1 cellular context compared by ENCODE assay signal in the genomic region with DNA sequence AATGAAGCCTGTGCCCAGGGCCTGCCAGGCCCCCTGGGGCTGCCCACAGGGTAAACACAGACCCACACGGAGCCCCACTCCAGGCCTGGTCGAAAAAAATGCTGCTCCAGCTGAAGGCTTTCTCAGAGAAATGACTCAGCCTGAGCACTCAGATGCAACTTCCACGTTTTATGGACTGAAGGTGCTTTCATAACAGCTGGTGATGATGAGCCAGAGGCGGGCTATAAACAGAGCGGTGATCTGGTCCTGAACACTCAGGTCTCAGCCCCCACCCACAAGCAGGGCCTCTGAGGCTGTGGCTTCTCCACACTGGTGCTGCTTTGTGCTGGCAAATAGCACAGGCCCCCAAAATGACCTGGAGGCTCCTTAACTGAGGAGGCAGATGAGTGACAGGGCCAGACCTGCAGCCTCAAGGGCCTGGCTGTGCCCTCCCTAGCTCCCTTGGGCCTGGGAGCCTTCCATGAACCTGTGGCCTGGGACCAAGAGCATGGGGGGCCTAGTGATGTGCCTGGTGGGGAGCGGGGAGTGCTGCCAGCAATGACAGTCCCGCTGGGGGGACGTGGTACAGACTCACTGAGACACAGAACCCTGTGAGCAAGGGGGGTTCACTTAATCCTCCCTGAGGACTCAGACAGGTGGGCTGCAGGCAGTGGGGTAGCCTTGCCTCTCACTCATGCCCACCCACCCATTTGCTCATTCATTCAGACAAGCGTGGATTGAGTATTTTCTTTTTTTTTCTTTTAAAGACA.
TF ChIP-seq lines count a peak whose summit lies in the region.

No MANE protein-coding gene starts in this region.

TF ChIP-seq in K562, 482 proteins besides CTCF, POLR2A, EP300 and RAD21 (continued from another document and continues in another):
- TF ChIP-seq SMARCE1 (IDR thresholded peaks at IDR 0.05) (0 out of 2 replicates have a peak, but pooled peaks have one; percentile 45), ATF7 (IDR thresholded peaks at IDR 0.05) (peak; percentile 20; the same call in 1 of the 2 replicates), HNRNPK (IDR thresholded peaks at IDR 0.05; ENCODE audit: low read depth, low read length, poor library complexity, severe bottlenecking) (no peak), U2AF1 (optimal IDR thresholded peaks at IDR 0.05; ENCODE audit: low read depth, low read length) (no peak), TCFL5 (CRISPR knock-in tag; conservative IDR thresholded peaks at IDR 0.05) (no peak), PRPF4 (IDR thresholded peaks at IDR 0.05; ENCODE audit: insufficient read depth, low read depth, low read length, poor library complexity, severe bottlenecking) (no peak), ZC3H11A (IDR thresholded peaks at IDR 0.05; ENCODE audit: low read depth, low read length) (no peak), TEAD4 (IDR thresholded peaks at IDR 0.05; ENCODE audit: low read length) (0 out of 2 replicates have a peak, but pooled peaks have one; percentile 13), TEAD4 (CRISPR knock-in tag; IDR thresholded peaks at IDR 0.05; ENCODE audit: borderline replicate concordance) (no peak), FOXP1 (CRISPR knock-in tag; IDR thresholded peaks at IDR 0.05) (no peak), ATF1 (CRISPR knock-in tag; IDR thresholded peaks at IDR 0.05) (no peak), ATF1 (tag; IDR thresholded peaks at IDR 0.05) (peak; percentile 23; the same call in 1 of the 2 replicates), SMARCB1 (IDR thresholded peaks at IDR 0.05; ENCODE audit: insufficient read length, low read depth) (no peak), GATA2 (CRISPR knock-in tag; IDR thresholded peaks at IDR 0.05) (no peak), XRCC3 (IDR thresholded peaks at IDR 0.05) (no peak), ZNF140 (CRISPR knock-in tag; IDR thresholded peaks at IDR 0.05) (no peak), ZKSCAN8 (CRISPR knock-in tag; IDR thresholded peaks at IDR 0.05) (no peak), ZNF197 (CRISPR knock-in tag; IDR thresholded peaks at IDR 0.05; ENCODE audit: low read depth) (no peak), SREBF1 (IDR thresholded peaks at IDR 0.05; ENCODE audit: borderline replicate concordance, low read depth, low read length) (no peak), CBFB (CRISPR knock-in tag; IDR thresholded peaks at IDR 0.05) (no peak), CSDE1 (IDR thresholded peaks at IDR 0.05) (no peak), CBX3 (IDR thresholded peaks at IDR 0.05; ENCODE audit: borderline replicate concordance in 1 of 2, low read length in 2 of 2) (0 out of 3 replicates have a peak, but pooled peaks of 1 of the 2 experiments have one; percentile 15), DACH1 (IDR thresholded peaks at IDR 0.05; ENCODE audit: partially characterized antibody) (peak; percentile 71), SRF (CRISPR knock-in tag; IDR thresholded peaks at IDR 0.05) (no peak), PHF20 (IDR thresholded peaks at IDR 0.05; ENCODE audit: partially characterized antibody) (no peak), MAFG (tag; conservative IDR thresholded peaks at IDR 0.05) (0 out of 2 replicates have a peak, but pooled peaks have one; percentile 25), NFE2 (IDR thresholded peaks at IDR 0.05; ENCODE audit: low read depth) (peak; percentile 56), ZNF644 (tag; IDR thresholded peaks at IDR 0.05; ENCODE audit: low read depth) (no peak), ESRRA (IDR thresholded peaks at IDR 0.05; ENCODE audit: borderline replicate concordance, low read depth) (no peak), MAZ (CRISPR knock-in tag; conservative IDR thresholded peaks at IDR 0.05 in 1 of 2, IDR thresholded peaks at IDR 0.05 in 1 of 2) (no peak), PML (IDR thresholded peaks at IDR 0.05; ENCODE audit: low read length) (no peak), DPF2 (IDR thresholded peaks at IDR 0.05) (peak; percentile 40; the same call in 1 of the 2 replicates), JUND (IDR thresholded peaks at IDR 0.05; ENCODE audit: borderline replicate concordance, low read depth, low read length) (peak; percentile 79), JUND (tag; IDR thresholded peaks at IDR 0.05; ENCODE audit: borderline replicate concordance, low read depth, low read length) (peak; percentile 72; the same call in 1 of the 3 replicates), GABPB2 (CRISPR knock-in tag; conservative IDR thresholded peaks at IDR 0.05) (no peak), ZNF184 (CRISPR knock-in tag; IDR thresholded peaks at IDR 0.05) (no peak), MXI1 (IDR thresholded peaks at IDR 0.05; ENCODE audit: low read depth, low read length) (no peak), ZNF589 (CRISPR knock-in tag; IDR thresholded peaks at IDR 0.05; ENCODE audit: low read depth) (no peak), MYC (IDR thresholded peaks at IDR 0.05; ENCODE audit: low read depth, low read length) (0 out of 2 replicates have a peak, but pooled peaks have one; percentile 23), MYC (CRISPR knock-in tag; IDR thresholded peaks at IDR 0.05; ENCODE audit: borderline replicate concordance, low read depth) (no peak)
- TF ChIP-seq, protein P1, sequence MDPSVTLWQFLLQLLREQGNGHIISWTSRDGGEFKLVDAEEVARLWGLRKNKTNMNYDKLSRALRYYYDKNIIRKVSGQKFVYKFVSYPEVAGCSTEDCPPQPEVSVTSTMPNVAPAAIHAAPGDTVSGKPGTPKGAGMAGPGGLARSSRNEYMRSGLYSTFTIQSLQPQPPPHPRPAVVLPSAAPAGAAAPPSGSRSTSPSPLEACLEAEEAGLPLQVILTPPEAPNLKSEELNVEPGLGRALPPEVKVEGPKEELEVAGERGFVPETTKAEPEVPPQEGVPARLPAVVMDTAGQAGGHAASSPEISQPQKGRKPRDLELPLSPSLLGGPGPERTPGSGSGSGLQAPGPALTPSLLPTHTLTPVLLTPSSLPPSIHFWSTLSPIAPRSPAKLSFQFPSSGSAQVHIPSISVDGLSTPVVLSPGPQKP (CRISPR knock-in tag; IDR thresholded peaks at IDR 0.05) = no peak
- TF ChIP-seq, protein P2, sequence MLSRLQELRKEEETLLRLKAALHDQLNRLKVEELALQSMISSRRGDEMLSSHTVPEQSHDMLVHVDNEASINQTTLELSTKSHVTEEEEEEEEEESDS (CRISPR knock-in tag; IDR thresholded peaks at IDR 0.05) = no peak
- TF ChIP-seq, protein P3, sequence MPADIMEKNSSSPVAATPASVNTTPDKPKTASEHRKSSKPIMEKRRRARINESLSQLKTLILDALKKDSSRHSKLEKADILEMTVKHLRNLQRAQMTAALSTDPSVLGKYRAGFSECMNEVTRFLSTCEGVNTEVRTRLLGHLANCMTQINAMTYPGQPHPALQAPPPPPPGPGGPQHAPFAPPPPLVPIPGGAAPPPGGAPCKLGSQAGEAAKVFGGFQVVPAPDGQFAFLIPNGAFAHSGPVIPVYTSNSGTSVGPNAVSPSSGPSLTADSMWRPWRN (IDR thresholded peaks at IDR 0.05; ENCODE audit: low read depth) = no peak
- TF ChIP-seq, protein P4, sequence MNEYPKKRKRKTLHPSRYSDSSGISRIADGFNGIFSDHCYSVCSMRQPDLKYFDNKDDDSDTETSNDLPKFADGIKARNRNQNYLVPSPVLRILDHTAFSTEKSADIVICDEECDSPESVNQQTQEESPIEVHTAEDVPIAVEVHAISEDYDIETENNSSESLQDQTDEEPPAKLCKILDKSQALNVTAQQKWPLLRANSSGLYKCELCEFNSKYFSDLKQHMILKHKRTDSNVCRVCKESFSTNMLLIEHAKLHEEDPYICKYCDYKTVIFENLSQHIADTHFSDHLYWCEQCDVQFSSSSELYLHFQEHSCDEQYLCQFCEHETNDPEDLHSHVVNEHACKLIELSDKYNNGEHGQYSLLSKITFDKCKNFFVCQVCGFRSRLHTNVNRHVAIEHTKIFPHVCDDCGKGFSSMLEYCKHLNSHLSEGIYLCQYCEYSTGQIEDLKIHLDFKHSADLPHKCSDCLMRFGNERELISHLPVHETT (CRISPR knock-in tag; conservative IDR thresholded peaks at IDR 0.05 in 1 of 2, IDR thresholded peaks at IDR 0.05 in 1 of 2) = no peak
- TF ChIP-seq, protein P5, sequence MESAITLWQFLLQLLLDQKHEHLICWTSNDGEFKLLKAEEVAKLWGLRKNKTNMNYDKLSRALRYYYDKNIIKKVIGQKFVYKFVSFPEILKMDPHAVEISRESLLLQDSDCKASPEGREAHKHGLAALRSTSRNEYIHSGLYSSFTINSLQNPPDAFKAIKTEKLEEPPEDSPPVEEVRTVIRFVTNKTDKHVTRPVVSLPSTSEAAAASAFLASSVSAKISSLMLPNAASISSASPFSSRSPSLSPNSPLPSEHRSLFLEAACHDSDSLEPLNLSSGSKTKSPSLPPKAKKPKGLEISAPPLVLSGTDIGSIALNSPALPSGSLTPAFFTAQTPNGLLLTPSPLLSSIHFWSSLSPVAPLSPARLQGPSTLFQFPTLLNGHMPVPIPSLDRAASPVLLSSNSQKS (CRISPR knock-in tag; IDR thresholded peaks at IDR 0.05) = no peak
- TF ChIP-seq, protein P6, sequence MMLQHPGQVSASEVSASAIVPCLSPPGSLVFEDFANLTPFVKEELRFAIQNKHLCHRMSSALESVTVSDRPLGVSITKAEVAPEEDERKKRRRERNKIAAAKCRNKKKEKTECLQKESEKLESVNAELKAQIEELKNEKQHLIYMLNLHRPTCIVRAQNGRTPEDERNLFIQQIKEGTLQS (IDR thresholded peaks at IDR 0.05) = peak; percentile 88
- TF ChIP-seq, protein P6 (CRISPR knock-in tag; conservative IDR thresholded peaks at IDR 0.05) = no peak
- TF ChIP-seq, protein P7, sequence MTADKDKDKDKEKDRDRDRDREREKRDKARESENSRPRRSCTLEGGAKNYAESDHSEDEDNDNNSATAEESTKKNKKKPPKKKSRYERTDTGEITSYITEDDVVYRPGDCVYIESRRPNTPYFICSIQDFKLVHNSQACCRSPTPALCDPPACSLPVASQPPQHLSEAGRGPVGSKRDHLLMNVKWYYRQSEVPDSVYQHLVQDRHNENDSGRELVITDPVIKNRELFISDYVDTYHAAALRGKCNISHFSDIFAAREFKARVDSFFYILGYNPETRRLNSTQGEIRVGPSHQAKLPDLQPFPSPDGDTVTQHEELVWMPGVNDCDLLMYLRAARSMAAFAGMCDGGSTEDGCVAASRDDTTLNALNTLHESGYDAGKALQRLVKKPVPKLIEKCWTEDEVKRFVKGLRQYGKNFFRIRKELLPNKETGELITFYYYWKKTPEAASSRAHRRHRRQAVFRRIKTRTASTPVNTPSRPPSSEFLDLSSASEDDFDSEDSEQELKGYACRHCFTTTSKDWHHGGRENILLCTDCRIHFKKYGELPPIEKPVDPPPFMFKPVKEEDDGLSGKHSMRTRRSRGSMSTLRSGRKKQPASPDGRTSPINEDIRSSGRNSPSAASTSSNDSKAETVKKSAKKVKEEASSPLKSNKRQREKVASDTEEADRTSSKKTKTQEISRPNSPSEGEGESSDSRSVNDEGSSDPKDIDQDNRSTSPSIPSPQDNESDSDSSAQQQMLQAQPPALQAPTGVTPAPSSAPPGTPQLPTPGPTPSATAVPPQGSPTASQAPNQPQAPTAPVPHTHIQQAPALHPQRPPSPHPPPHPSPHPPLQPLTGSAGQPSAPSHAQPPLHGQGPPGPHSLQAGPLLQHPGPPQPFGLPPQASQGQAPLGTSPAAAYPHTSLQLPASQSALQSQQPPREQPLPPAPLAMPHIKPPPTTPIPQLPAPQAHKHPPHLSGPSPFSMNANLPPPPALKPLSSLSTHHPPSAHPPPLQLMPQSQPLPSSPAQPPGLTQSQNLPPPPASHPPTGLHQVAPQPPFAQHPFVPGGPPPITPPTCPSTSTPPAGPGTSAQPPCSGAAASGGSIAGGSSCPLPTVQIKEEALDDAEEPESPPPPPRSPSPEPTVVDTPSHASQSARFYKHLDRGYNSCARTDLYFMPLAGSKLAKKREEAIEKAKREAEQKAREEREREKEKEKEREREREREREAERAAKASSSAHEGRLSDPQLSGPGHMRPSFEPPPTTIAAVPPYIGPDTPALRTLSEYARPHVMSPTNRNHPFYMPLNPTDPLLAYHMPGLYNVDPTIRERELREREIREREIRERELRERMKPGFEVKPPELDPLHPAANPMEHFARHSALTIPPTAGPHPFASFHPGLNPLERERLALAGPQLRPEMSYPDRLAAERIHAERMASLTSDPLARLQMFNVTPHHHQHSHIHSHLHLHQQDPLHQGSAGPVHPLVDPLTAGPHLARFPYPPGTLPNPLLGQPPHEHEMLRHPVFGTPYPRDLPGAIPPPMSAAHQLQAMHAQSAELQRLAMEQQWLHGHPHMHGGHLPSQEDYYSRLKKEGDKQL (CRISPR knock-in tag; IDR thresholded peaks at IDR 0.05; ENCODE audit: borderline replicate concordance) = no peak
- TF ChIP-seq, protein P8, sequence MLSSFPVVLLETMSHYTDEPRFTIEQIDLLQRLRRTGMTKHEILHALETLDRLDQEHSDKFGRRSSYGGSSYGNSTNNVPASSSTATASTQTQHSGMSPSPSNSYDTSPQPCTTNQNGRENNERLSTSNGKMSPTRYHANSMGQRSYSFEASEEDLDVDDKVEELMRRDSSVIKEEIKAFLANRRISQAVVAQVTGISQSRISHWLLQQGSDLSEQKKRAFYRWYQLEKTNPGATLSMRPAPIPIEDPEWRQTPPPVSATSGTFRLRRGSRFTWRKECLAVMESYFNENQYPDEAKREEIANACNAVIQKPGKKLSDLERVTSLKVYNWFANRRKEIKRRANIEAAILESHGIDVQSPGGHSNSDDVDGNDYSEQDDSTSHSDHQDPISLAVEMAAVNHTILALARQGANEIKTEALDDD (IDR thresholded peaks at IDR 0.05) = no peak
